ENCODE assay signal across 25 cellular contexts in genomic region chr9:70156729-70157128, GRCh38.
DNase-seq lines count a peak whose midpoint lies in the region; ATAC-seq and TF ChIP-seq lines count a peak whose summit lies in the region.
"Had no signal": no experiment of that assay in that cellular context is flagged by ENCODE, and none has a peak within 500 bp of the region (broad histone marks: within the 10 kb centered on the region; RNA-seq: fewer than 3 reads in every experiment).

No MANE protein-coding gene starts in this region.

- H4K20me1 ChIP-seq in fibroblast of lung (ENCODE audit: control insufficient read depth, extremely low read depth, insufficient read depth, low read length): no peaks in the 10 kb centered on the region

- H3K79me2 ChIP-seq in fibroblast of lung (ENCODE audit: control insufficient read depth, insufficient read depth, low read length): no peaks in the 10 kb centered on the region
- H3K79me2 ChIP-seq: hepatocyte had no signal

- no peaks in the 10 kb centered on the region for H3K9me3 ChIP-seq in fibroblast of lung (ENCODE audit: control insufficient read depth, insufficient read depth, low read depth, low read length)
- H3K9me3 ChIP-seq: tibial artery had no signal

- peaks cover 5% of the 10 kb centered on the region for H3K36me3 Mint-ChIP-seq in osteocyte (ENCODE audit: unreplicated experiment)
- H3K36me3 Mint-ChIP-seq: CD4-positive, alpha-beta memory T cell had no signal

- no peak overlapping the region for H3K27ac ChIP-seq in fibroblast of lung (ENCODE audit: insufficient read depth, low read length)
- H3K27ac ChIP-seq: hepatocyte had no signal

- no peaks in the 10 kb centered on the region for H3K27me3 Mint-ChIP-seq in osteocyte (ENCODE audit: unreplicated experiment)

- no peak overlapping the region for H3K4me2 ChIP-seq in fibroblast of lung (ENCODE audit: extremely low read depth, insufficient read depth, low read length)
- H3K4me2 ChIP-seq: hepatocyte had no signal

- peaks cover 46% of the 10 kb centered on the region for H3K4me1 Mint-ChIP-seq in osteocyte (ENCODE audit: unreplicated experiment)
- H3K4me1 Mint-ChIP-seq: CD4-positive, alpha-beta memory T cell had no signal

- H2AFZ ChIP-seq in fibroblast of lung (ENCODE audit: low read length): no peak overlapping the region
- H2AFZ ChIP-seq: hepatocyte had no signal

- peaks cover 5% of the 10 kb centered on the region for H3K9me3 Mint-ChIP-seq in osteocyte (ENCODE audit: unreplicated experiment)
- H3K9me3 Mint-ChIP-seq: activated naive CD4-positive, alpha-beta T cell treated with anti-CD3 and anti-CD28 coated beads for 36 hours; activated T-cell treated with anti-CD3 and anti-CD28 coated beads, Interleukin-2, amount 50 U/mL, for 4 hours; CD4-positive, alpha-beta memory T cell had no signal

- H3K9ac ChIP-seq in fibroblast of lung (ENCODE audit: insufficient read depth, low read length): no peak overlapping the region

- no peaks in the 10 kb centered on the region for H3K36me3 ChIP-seq in fibroblast of lung (ENCODE audit: control insufficient read depth, insufficient read depth, low read length)

- H3K27me3 ChIP-seq in fibroblast of lung (ENCODE audit: control insufficient read depth, insufficient read depth, low read length): no peaks in the 10 kb centered on the region
- H3K27me3 ChIP-seq: hepatocyte, tibial artery had no signal

- no peaks in the 10 kb centered on the region for H3K4me1 ChIP-seq in fibroblast of lung (ENCODE audit: control insufficient read depth, extremely low read depth, insufficient read depth, low read length)

- no peak overlapping the region for H3K4me3 Mint-ChIP-seq in osteocyte (ENCODE audit: unreplicated experiment)
- H3K4me3 Mint-ChIP-seq: activated naive CD4-positive, alpha-beta T cell treated with anti-CD3 and anti-CD28 coated beads for 36 hours; activated T-cell treated with anti-CD3 and anti-CD28 coated beads, Interleukin-2, amount 50 U/mL, for 4 hours; CD4-positive, alpha-beta memory T cell had no signal

- no peak for ATAC-seq in stimulated activated naive CD8-positive, alpha-beta T cell treated with anti-CD3 and anti-CD28 coated beads, Interleukin-15, Interleukin-2, amounts not matched to agents 100 U/mL and 50 U/mL, for 24 hours
- no peak for ATAC-seq in HG02588 (IDR thresholded peaks at IDR 0.05; ENCODE audit: unreplicated experiment)
- ATAC-seq: activated T-cell treated with anti-CD3 and anti-CD28 coated beads, Interleukin-2, amount 50 U/mL, for 4 hours; HCT116 had no signal

- no peak overlapping the region for H3K4me3 ChIP-seq in fibroblast of lung (replicated peaks in 1 of 4; ENCODE audit: control extremely low read depth in 1 of 4, insufficient read depth in 1 of 4, low read depth in 3 of 4, low read length in 4 of 4)
- H3K4me3 ChIP-seq: hepatocyte, lung, tibial artery had no signal

- DNase-seq in AG20443 (ENCODE audit: low spot score) (peak; percentile 25), NCI-H226 (peak; percentile 23), fibroblast of lung (ENCODE audit: low read depth in 2 of 2) (peak; percentile 46 to 75), osteocyte (ENCODE audit: extremely low spot score, unreplicated experiment) (no peak), HuH-7 (ENCODE audit: low spot score) (no peak), GF-D8 (lab: John Stamatoyannopoulos, UW) (no peak)
- DNase-seq in stimulated activated naive CD8-positive, alpha-beta T cell treated with anti-CD3 and anti-CD28 coated beads, Interleukin-15, Interleukin-2, amounts not matched to agents 100 U/mL and 50 U/mL, for 24 hours: no peak
- DNase-seq: activated naive CD4-positive, alpha-beta T cell treated with anti-CD3 and anti-CD28 coated beads for 36 hours; activated T-cell treated with anti-CD3 and anti-CD28 coated beads, Interleukin-2, amount 50 U/mL, for 4 hours; CD4-positive, alpha-beta memory T cell; cerebellar nuclear complex; DMS53; effector memory CD4-positive, alpha-beta T cell; NCI-H1105 treated with DMSO at 0.1 percent for 48 hours; NCI-H2107; NCI-H510A treated with DMSO at 0.1 percent for 48 hours; RPMI8226; stimulated activated CD4-positive, alpha-beta T cell treated with anti-CD3 and anti-CD28 coated beads, Interleukin-2, amount 100 ng/mL, for 24 hours; stimulated activated naive CD4-positive, alpha-beta T cell; T1000; tibial artery had no signal

- TF ChIP-seq CTCF in fibroblast of lung (conservative IDR thresholded peaks at IDR 0.05 in 1 of 2, IDR thresholded peaks at IDR 0.05 in 1 of 2; ENCODE audit: low read depth in 1 of 2, low read length in 2 of 2) (no peak), osteocyte (IDR thresholded peaks at IDR 0.05) (no peak)

- peak overlapping the region; percentile 69 for H3K27ac Mint-ChIP-seq in osteocyte (ENCODE audit: unreplicated experiment)
- H3K27ac Mint-ChIP-seq: activated naive CD4-positive, alpha-beta T cell treated with anti-CD3 and anti-CD28 coated beads for 36 hours; CD4-positive, alpha-beta memory T cell had no signal

Comparison
In these comparisons a context has a peak if more than half of its experiments do, and no peak if none do; other contexts are left out.
1. DNase-seq: peak in AG20443 (single experiment), NCI-H226 (single experiment) and fibroblast of lung (2 of 2); none in osteocyte (single experiment), stimulated activated naive CD8-positive, alpha-beta T cell treated with anti-CD3 and anti-CD28 coated beads, Interleukin-15, Interleukin-2, amounts not matched to agents 100 U/mL and 50 U/mL, for 24 hours (single experiment), HuH-7 (single experiment) and GF-D8 (single experiment).